ENCODE assay signal across 8 cellular contexts in genomic region chr19:18204394-18205179, GRCh38. TPM values are rescaled to one million over a fixed set of nuclear protein-coding genes. Genes with fewer than 3 reads are reported as not detected.
DNase-seq lines count a peak whose midpoint lies in the region; ATAC-seq and TF ChIP-seq lines count a peak whose summit lies in the region.

No MANE protein-coding gene starts in this region.

- H3K4me3 Mint-ChIP-seq in immature natural killer cell, result peak overlapping the region; percentile 94 to 98 (median 95)

- no peaks in the 10 kb centered on the region for H3K27me3 ChIP-seq in Panc1 (ENCODE audit: control insufficient read depth, insufficient read depth, low read length)

- intact Hi-C loops in Panc1 (cut with micrococcal nuclease; ENCODE audit: unreplicated experiment), result loop anchor here (5.0 kb wide), 1 partner anchor 48 kb away; no protein-coding TSS in a partner anchor

- H3K27ac ChIP-seq in Panc1 (ENCODE audit: low read length), result peak overlapping the region; percentile 83

- no peaks in the 10 kb centered on the region for H3K9me3 ChIP-seq in Panc1 (ENCODE audit: control insufficient read depth, insufficient read depth, low read depth, low read length)

- peak; percentile 6 for ATAC-seq in HG03025 (IDR thresholded peaks at IDR 0.05; ENCODE audit: low FRiP score, unreplicated experiment)
- peak; percentile 36 for ATAC-seq in Panc1

- CTCF ChIA-PET in Panc1 (lab: Charles Lee), result interaction anchor here (1.0 to 1.2 kb wide), 2 partner anchors 48 to 91 kb away, joined by 3 to 4 read pairs; no protein-coding TSS in a partner anchor

- H3K36me3 ChIP-seq in Panc1 (ENCODE audit: control insufficient read depth, insufficient read depth, low read length), result no peaks in the 10 kb centered on the region; the same call in 1 of the 2 replicates

- TSS peak; percentile 70 for BruUV-seq in Panc1 (replicated peaks; lab: Mats Ljungman, UMichigan)

- peaks cover 5 to 15% (median 9%) of the 10 kb centered on the region in 3 donors for H3K27me3 Mint-ChIP-seq in immature natural killer cell (ENCODE audit: low read depth in 3 of 3)

- in situ Hi-C loops in Panc1 (cut with HindIII; ENCODE audit: low pct_unique_long_range_greater_than_20kb, low sequenced_read_pairs) (no loop called here), astrocyte of the cerebellum (cut with HindIII; ENCODE audit: low sequenced_read_pairs) (no loop called here)

- H3K36me3 Mint-ChIP-seq in immature natural killer cell, result peaks cover 0 to 3% (median 3%) of the 10 kb centered on the region in 3 donors

- H3K9me3 Mint-ChIP-seq in immature natural killer cell, result no peaks in the 10 kb centered on the region

- POLR2A ChIA-PET in Panc1 (lab: Charles Lee), result no interaction called here

- TF ChIP-seq CTCF in Panc1 (IDR thresholded peaks at IDR 0.05), result no peak
- no peak for TF ChIP-seq CTCF in astrocyte of the cerebellum (IDR thresholded peaks at IDR 0.05; ENCODE audit: low read depth, low read length, missing control alignments)

- peak overlapping the region; percentile 81 to 90 for H3K4me3 ChIP-seq in Panc1 (ENCODE audit: low read depth in 2 of 2, low read length in 2 of 2)
- peak overlapping the region; percentile 66 for H3K4me3 ChIP-seq in astrocyte of the cerebellum (ENCODE audit: low read depth, low read length)

- peaks cover 24 to 25% of the 10 kb centered on the region in 2 donors for H3K4me1 Mint-ChIP-seq in immature natural killer cell

- peak; percentile 36 to 53 for DNase-seq in stimulated activated CD4-positive, alpha-beta T cell treated with anti-CD3 and anti-CD28 coated beads, Interleukin-2, amount 100 ng/mL, for 48 hours
- no peak for DNase-seq in stimulated activated CD4-positive, alpha-beta T cell treated with anti-CD3 and anti-CD28 coated beads, Interleukin-4, amount 100 ng/mL, for 4 hours
- DNase-seq in Panc1 (ENCODE audit: low read depth, low spot score) (no peak), astrocyte of the cerebellum (ENCODE audit: low read depth) (peak; percentile 34), immature natural killer cell (peak; percentile 9 to 22 (median 14)), globus pallidus (ENCODE audit: low spot score) (no peak)
- DNase-seq in stimulated activated CD8-positive, alpha-beta memory T cell treated with anti-CD3 and anti-CD28 coated beads, Interleukin-4, amount 100 ng/mL, for 48 hours, result peak; percentile 75

- H3K4me1 ChIP-seq in Panc1 (ENCODE audit: control insufficient read depth, insufficient read depth, low read length), result peaks cover 3% of the 10 kb centered on the region; the same call in 1 of the 2 replicates

- peak overlapping the region; percentile 89 to 99 (median 96) for H3K27ac Mint-ChIP-seq in immature natural killer cell

RNA-seq across cellular contexts. Expression of gene RAB3A, which starts 0.7 kb away (rescaled TPM):
- total RNA-seq in Panc1 (2021; ENCODE audit: unreplicated experiment), result 1.0 TPM
- 1.4 TPM for polyA plus RNA-seq in Panc1 (2012; ENCODE audit: insufficient read length)
- polyA plus RNA-seq in immature natural killer cell, result 1 to 10 TPM in 2 of 3 donors, under 1 TPM in 1; 0.77 to 1.1 (median 1.1) TPM

RNA-seq across cellular contexts. Expression of gene MPV17L2, which starts 11.6 kb away (rescaled TPM):
- 13.3 TPM for total RNA-seq in Panc1 (2021; ENCODE audit: unreplicated experiment)
- polyA plus RNA-seq in Panc1 (2012; ENCODE audit: insufficient read length), result 17.0 TPM
- 10 to 100 TPM; 12.2 to 17.7 (median 15.4) TPM for polyA plus RNA-seq in immature natural killer cell

RNA-seq across cellular contexts. Expression of gene PDE4C, which starts 21.7 kb away (rescaled TPM):
- total RNA-seq in Panc1 (2021; ENCODE audit: unreplicated experiment), result 0.98 TPM
- 1.6 TPM for polyA plus RNA-seq in Panc1 (2012; ENCODE audit: insufficient read length)
- not detected for polyA plus RNA-seq in immature natural killer cell

RNA-seq across cellular contexts. Expression of gene IFI30, which starts 31.0 kb away (rescaled TPM):
- total RNA-seq in Panc1 (2021; ENCODE audit: unreplicated experiment), result 39.7 TPM
- polyA plus RNA-seq in Panc1 (2012; ENCODE audit: insufficient read length), result 38.3 TPM
- polyA plus RNA-seq in immature natural killer cell, result 100 to 1,000 TPM in 1 of 3 donors, 10 to 100 TPM in 2; 49.0 to 184 (median 83.1) TPM

RNA-seq across cellular contexts. Expression of gene PIK3R2, which starts 51.6 kb away (rescaled TPM):
- 37.6 TPM for total RNA-seq in Panc1 (2021; ENCODE audit: unreplicated experiment)
- 67.7 TPM for polyA plus RNA-seq in Panc1 (2012; ENCODE audit: insufficient read length)
- 1 to 10 TPM; 1.7 to 4.7 (median 3.5) TPM for polyA plus RNA-seq in immature natural killer cell

Comparison
In these comparisons a context has a peak if more than half of its experiments do, and no peak if none do; other contexts are left out.
1. DNase-seq: peak in stimulated activated CD4-positive, alpha-beta T cell treated with anti-CD3 and anti-CD28 coated beads, Interleukin-2, amount 100 ng/mL, for 48 hours (2 of 2), astrocyte of the cerebellum (single experiment), immature natural killer cell (3 of 3) and stimulated activated CD8-positive, alpha-beta memory T cell treated with anti-CD3 and anti-CD28 coated beads, Interleukin-4, amount 100 ng/mL, for 48 hours (single experiment); none in stimulated activated CD4-positive, alpha-beta T cell treated with anti-CD3 and anti-CD28 coated beads, Interleukin-4, amount 100 ng/mL, for 4 hours (0 of 2), Panc1 (single experiment) and globus pallidus (single experiment).